ENCODE assay signal across 28 cellular contexts in the genomic region with DNA sequence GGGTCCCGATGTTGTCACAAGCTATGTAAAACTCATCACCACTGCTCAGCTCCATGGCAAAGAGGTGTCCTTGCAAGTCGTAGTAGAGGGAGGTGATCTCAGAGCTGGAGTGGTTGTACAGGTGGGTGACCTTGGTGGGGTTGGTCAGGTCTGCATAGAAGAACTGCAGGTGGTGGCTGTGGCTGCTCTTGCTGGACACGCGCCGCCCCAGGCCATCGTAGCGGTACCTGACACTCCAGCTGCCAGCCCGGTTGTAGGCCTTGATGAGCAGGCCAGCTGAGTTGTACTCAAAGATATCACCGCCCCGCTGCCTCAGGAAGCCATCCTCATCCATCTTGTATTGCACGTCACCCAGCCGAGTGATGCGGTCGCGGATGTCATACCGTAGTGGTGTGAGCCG.
"Had no signal": no experiment of that assay in that cellular context is flagged by ENCODE, and none has a peak within 500 bp of the region (broad histone marks: within the 10 kb centered on the region; RNA-seq: fewer than 3 reads in every experiment).

No MANE protein-coding gene starts in this region.

- H3K27me3 ChIP-seq: stomach, suprapubic skin, testis, thyroid gland, tibial artery, tibial nerve, transverse colon, upper lobe of left lung, upper lobe of right lung, uterus, vagina had no signal

- ATAC-seq: stimulated activated effector memory CD8-positive, alpha-beta T cell treated with anti-CD3 and anti-CD28 coated beads, Interleukin-12 subunit alpha, Interleukin-12 subunit beta, amount 100 ng/mL, for 72 hours; stimulated activated memory B cell treated with anti-CD40 and anti-IgM and Interleukin-4, amounts not matched to agents 10 μg/mL and 1 μg/mL and 100 μg/mL, for 72 hours; stimulated activated naive B cell treated with anti-CD40 and anti-IgM and Interleukin-4, amounts not matched to agents 10 μg/mL and 1 μg/mL and 100 μg/mL, for 72 hours; stimulated activated naive CD8-positive, alpha-beta T cell treated with anti-CD3 and anti-CD28 coated beads, Interleukin-15, amount 100 ng/mL, for 72 hours; stimulated activated naive CD8-positive, alpha-beta T cell treated with anti-CD3 and anti-CD28 coated beads, Interleukin-15, Interleukin-2, amounts not matched to agents 100 U/mL and 50 U/mL, for 24 hours; upper lobe of right lung had no signal

- H3K9me3 Mint-ChIP-seq: stimulated activated effector memory CD8-positive, alpha-beta T cell treated with anti-CD3 and anti-CD28 coated beads, Interleukin-12 subunit alpha, Interleukin-12 subunit beta, amount 100 ng/mL, for 72 hours; stimulated activated memory B cell treated with anti-CD40 and anti-IgM and Interleukin-4, amounts not matched to agents 10 μg/mL and 1 μg/mL and 100 μg/mL, for 72 hours; stimulated activated naive CD8-positive, alpha-beta T cell treated with anti-CD3 and anti-CD28 coated beads, Interleukin-15, amount 100 ng/mL, for 72 hours; stimulated activated naive CD8-positive, alpha-beta T cell treated with anti-CD3 and anti-CD28 coated beads, Interleukin-15, Interleukin-2, amounts not matched to agents 100 ng/mL and 50 ng/mL, for 24 hours; type B pancreatic cell had no signal

- H3K36me3 Mint-ChIP-seq: stimulated activated effector memory CD8-positive, alpha-beta T cell treated with anti-CD3 and anti-CD28 coated beads, Interleukin-12 subunit alpha, Interleukin-12 subunit beta, amount 100 ng/mL, for 72 hours; stimulated activated memory B cell treated with anti-CD40 and anti-IgM and Interleukin-4, amounts not matched to agents 10 μg/mL and 1 μg/mL and 100 μg/mL, for 72 hours; stimulated activated naive B cell treated with anti-CD40 and anti-IgM and Interleukin-4, amounts not matched to agents 10 μg/mL and 1 μg/mL and 100 μg/mL, for 72 hours had no signal

- H3K36me3 ChIP-seq: thyroid gland, transverse colon, upper lobe of left lung, upper lobe of right lung, uterus had no signal

- DNase-seq: stimulated activated CD4-positive, alpha-beta T cell treated with anti-CD3 and anti-CD28 coated beads, Interleukin-2, amount 100 ng/mL, for 48 hours; stimulated activated CD4-positive, alpha-beta T cell treated with anti-CD3 and anti-CD28 coated beads, Interleukin-4, amount 100 ng/mL, for 1 hour; stimulated activated CD4-positive, alpha-beta T cell treated with anti-CD3 and anti-CD28 coated beads, Interleukin-4, amount 100 ng/mL, for 24 hours; stimulated activated CD4-positive, alpha-beta T cell treated with anti-CD3 and anti-CD28 coated beads, Interleukin-4, amount 100 ng/mL, for 4 hours; stimulated activated CD8-positive, alpha-beta memory T cell treated with anti-CD3 and anti-CD28 coated beads, Interleukin-4, amount 100 ng/mL, for 48 hours; stimulated activated naive B cell treated with anti-CD40 and anti-IgM and Interleukin-4, amounts not matched to agents 10 μg/mL and 1 μg/mL and 100 μg/mL, for 72 hours; stimulated activated naive CD4-positive, alpha-beta T cell; stimulated activated naive CD4-positive, alpha-beta T cell treated with Interleukin-2 at 50 U/mL for 16 hours; stimulated activated naive CD8-positive, alpha-beta T cell treated with anti-CD3 and anti-CD28 coated beads, Interleukin-15, amount 100 ng/mL, for 72 hours; stimulated activated naive CD8-positive, alpha-beta T cell treated with anti-CD3 and anti-CD28 coated beads, Interleukin-15, Interleukin-2, amounts not matched to agents 100 U/mL and 50 U/mL, for 24 hours; stomach; substantia nigra; testis; thyroid gland; transverse colon; trophoblast cell; upper lobe of right lung; uterus had no signal

- H3K4me1 Mint-ChIP-seq: stimulated activated effector memory CD8-positive, alpha-beta T cell treated with anti-CD3 and anti-CD28 coated beads, Interleukin-12 subunit alpha, Interleukin-12 subunit beta, amount 100 ng/mL, for 72 hours; stimulated activated memory B cell treated with anti-CD40 and anti-IgM and Interleukin-4, amounts not matched to agents 10 μg/mL and 1 μg/mL and 100 μg/mL, for 72 hours; stimulated activated naive B cell treated with anti-CD40 and anti-IgM and Interleukin-4, amounts not matched to agents 10 μg/mL and 1 μg/mL and 100 μg/mL, for 72 hours; stimulated activated naive CD8-positive, alpha-beta T cell treated with anti-CD3 and anti-CD28 coated beads, Interleukin-15, amount 100 ng/mL, for 72 hours had no signal

- H3K27ac ChIP-seq: stomach, suprapubic skin, testis, thoracic aorta, thyroid gland, tibial artery, tibial nerve, transverse colon, upper lobe of left lung, upper lobe of right lung, uterus, vagina had no signal

- H3K4me3 ChIP-seq: stomach, suprapubic skin, testis, thoracic aorta, thyroid gland, tibial artery, tibial nerve, transverse colon, upper lobe of left lung, upper lobe of right lung, uterus, vagina had no signal

- H3K4me3 Mint-ChIP-seq: stimulated activated effector memory CD8-positive, alpha-beta T cell treated with anti-CD3 and anti-CD28 coated beads, Interleukin-12 subunit alpha, Interleukin-12 subunit beta, amount 100 ng/mL, for 72 hours; stimulated activated memory B cell treated with anti-CD40 and anti-IgM and Interleukin-4, amounts not matched to agents 10 μg/mL and 1 μg/mL and 100 μg/mL, for 72 hours; stimulated activated naive B cell treated with anti-CD40 and anti-IgM and Interleukin-4, amounts not matched to agents 10 μg/mL and 1 μg/mL and 100 μg/mL, for 72 hours; stimulated activated naive CD8-positive, alpha-beta T cell treated with anti-CD3 and anti-CD28 coated beads, Interleukin-15, amount 100 ng/mL, for 72 hours; stimulated activated naive CD8-positive, alpha-beta T cell treated with anti-CD3 and anti-CD28 coated beads, Interleukin-15, Interleukin-2, amounts not matched to agents 100 ng/mL and 50 ng/mL, for 24 hours; type B pancreatic cell had no signal

- H3K9me3 ChIP-seq: stomach, suprapubic skin, testis, thoracic aorta, thyroid gland, tibial artery, tibial nerve, transverse colon, upper lobe of left lung, upper lobe of right lung, uterus, vagina had no signal

- H3K27ac Mint-ChIP-seq: stimulated activated effector memory CD8-positive, alpha-beta T cell treated with anti-CD3 and anti-CD28 coated beads, Interleukin-12 subunit alpha, Interleukin-12 subunit beta, amount 100 ng/mL, for 72 hours; stimulated activated memory B cell treated with anti-CD40 and anti-IgM and Interleukin-4, amounts not matched to agents 10 μg/mL and 1 μg/mL and 100 μg/mL, for 72 hours; stimulated activated naive B cell treated with anti-CD40 and anti-IgM and Interleukin-4, amounts not matched to agents 10 μg/mL and 1 μg/mL and 100 μg/mL, for 72 hours; stimulated activated naive CD8-positive, alpha-beta T cell treated with anti-CD3 and anti-CD28 coated beads, Interleukin-15, amount 100 ng/mL, for 72 hours; stimulated activated naive CD8-positive, alpha-beta T cell treated with anti-CD3 and anti-CD28 coated beads, Interleukin-15, Interleukin-2, amounts not matched to agents 100 ng/mL and 50 ng/mL, for 24 hours; type B pancreatic cell had no signal

- H3K4me1 ChIP-seq: stomach, suprapubic skin, testis, thyroid gland, tibial artery, tibial nerve, transverse colon, upper lobe of left lung, upper lobe of right lung, uterus, vagina had no signal

- H3K27me3 Mint-ChIP-seq: stimulated activated memory B cell treated with anti-CD40 and anti-IgM and Interleukin-4, amounts not matched to agents 10 μg/mL and 1 μg/mL and 100 μg/mL, for 72 hours; stimulated activated naive CD8-positive, alpha-beta T cell treated with anti-CD3 and anti-CD28 coated beads, Interleukin-15, amount 100 ng/mL, for 72 hours; stimulated activated naive CD8-positive, alpha-beta T cell treated with anti-CD3 and anti-CD28 coated beads, Interleukin-15, Interleukin-2, amounts not matched to agents 100 ng/mL and 50 ng/mL, for 24 hours; type B pancreatic cell had no signal
